26 cellular contexts compared by ENCODE assay signal in genomic region chr17:62194401-62194800, GRCh38.
"Had no signal": no experiment of that assay in that cellular context is flagged by ENCODE, and none has a peak within 500 bp of the region (broad histone marks: within the 10 kb centered on the region; RNA-seq: fewer than 3 reads in every experiment).

No MANE protein-coding gene starts in this region.

- H3K4me1 ChIP-seq: heart left ventricle had no signal

- ATAC-seq: activated CD4-positive, CD25-positive, alpha-beta regulatory T cell treated with anti-CD3 and anti-CD28 coated beads, Interleukin-2, amount 50 U/mL, for 24 hours; activated CD8-positive, alpha-beta T cell treated with anti-CD3 and anti-CD28 coated beads for 36 hours; activated T-cell treated with anti-CD3 and anti-CD28 coated beads, Interleukin-2, amount 50 U/mL, for 4 hours; activated T-helper 17 cell treated with anti-CD3 and anti-CD28 coated beads, Interleukin-2, amount 50 U/mL, for 72 hours; esophagus mucosa; heart left ventricle; T-helper 17 cell had no signal

- H3K4me2 ChIP-seq: hepatocyte had no signal

- H3K4me3 ChIP-seq: heart left ventricle, hepatocyte had no signal

- H3K79me2 ChIP-seq: hepatocyte had no signal

- H3K27ac ChIP-seq: heart left ventricle, hepatocyte, WERI-Rb-1 had no signal

- H3K36me3 ChIP-seq: heart left ventricle, WERI-Rb-1 had no signal

- H2AFZ ChIP-seq: hepatocyte had no signal

- DNase-seq: activated B cell treated with CpG ODN at 0.5 μM for 24 hours; activated CD4-positive, alpha-beta T cell treated with anti-CD3 and anti-CD28 coated beads for 48 hours; activated CD4-positive, alpha-beta T cell treated with anti-CD3 and anti-CD28 coated beads, Interleukin-2, amount 50 U/mL, for 1 hour; activated CD4-positive, alpha-beta T cell treated with anti-CD3 and anti-CD28 coated beads, Interleukin-2, amount 50 U/mL, for 48 hours; activated CD8-positive, alpha-beta memory T cell treated with anti-CD3 and anti-CD28 coated beads for 24 hours; activated CD8-positive, alpha-beta T cell treated with anti-CD3 and anti-CD28 coated beads for 36 hours; activated effector memory CD4-positive, alpha-beta T cell treated with Interleukin-2 at 50 U/mL for 16 hours; activated gamma-delta T cell treated with Interleukin-2 at 50 U/mL for 16 hours; activated naive CD4-positive, alpha-beta T cell treated with anti-CD3 and anti-CD28 coated beads, Interleukin-2, amount 50 U/mL, for 16 hours; activated naive CD4-positive, alpha-beta T cell treated with Interleukin-2 at 50 U/mL for 16 hours; activated T-cell treated with anti-CD3 and anti-CD28 coated beads, Interleukin-2, amount 50 U/mL, for 4 hours; amniotic stem cell; anterior cingulate cortex; caudate nucleus; cortex of kidney; effector CD8-positive, alpha-beta T cell; foreskin fibroblast; glutamatergic neuron; heart left ventricle; T-helper 17 cell; T1000; WERI-Rb-1 had no signal
